In genomic region chr13:114325729-114326128, GRCh38 we compare ENCODE assay signal across 19 cellular contexts. TPM values are rescaled to one million over a fixed set of nuclear protein-coding genes. Genes with fewer than 3 reads are reported as not detected.
A peak's percentile ranks its signal among the peaks of the same experiment; 100 is the strongest.
DNase-seq lines count a peak whose midpoint lies in the region; ATAC-seq and TF ChIP-seq lines count a peak whose summit lies in the region.
"Had no signal": no experiment of that assay in that cellular context is flagged by ENCODE, and none has a peak within 500 bp of the region (broad histone marks: within the 10 kb centered on the region; RNA-seq: fewer than 3 reads in every experiment).

No MANE protein-coding gene starts in this region.

- peak overlapping the region; percentile 1 to 89 (median 86) for H3K27ac Mint-ChIP-seq in CD14-positive monocyte
- peak overlapping the region; percentile 16 for H3K27ac Mint-ChIP-seq in central memory CD8-positive, alpha-beta T cell (ENCODE audit: low read depth)
- H3K27ac Mint-ChIP-seq: mesothelial cell of epicardium, natural killer cell had no signal

- peak overlapping the region in 1 of 2 donors; percentile 69 for H3K4me3 Mint-ChIP-seq in CD14-positive monocyte
- no peak overlapping the region for H3K4me3 Mint-ChIP-seq in central memory CD8-positive, alpha-beta T cell
- H3K4me3 Mint-ChIP-seq: activated naive CD8-positive, alpha-beta T cell; endodermal cell; mesothelial cell of epicardium; natural killer cell; stimulated activated naive B cell treated with anti-CD40 and anti-IgM and Interleukin-4, amounts not matched to agents 10 μg/mL and 1 μg/mL and 100 μg/mL, for 72 hours had no signal

- H3K9me3 Mint-ChIP-seq in CD14-positive monocyte = peaks cover 0 to 3% (median 0%) of the 10 kb centered on the region in 7 donors
- H3K9me3 Mint-ChIP-seq in central memory CD8-positive, alpha-beta T cell = no peaks in the 10 kb centered on the region
- H3K9me3 Mint-ChIP-seq: endodermal cell; mesothelial cell of epicardium; natural killer cell; stimulated activated naive B cell treated with anti-CD40 and anti-IgM and Interleukin-4, amounts not matched to agents 10 μg/mL and 1 μg/mL and 100 μg/mL, for 72 hours had no signal

- CTCF ChIA-PET in RWPE1 (lab: Yijun Ruan, JAX) = no interaction called here

- POLR2A ChIA-PET in RWPE1 (lab: Yijun Ruan, JAX; ENCODE audit: low non-redundant PET) = no interaction called here

- H3K27ac ChIP-seq in RWPE1 = no peak overlapping the region
- H3K27ac ChIP-seq: body of pancreas, SJCRH30, thoracic aorta, VCaP had no signal

- H3K4me1 Mint-ChIP-seq in CD14-positive monocyte = peaks cover 27% of the 10 kb centered on the region
- peaks cover 14% of the 10 kb centered on the region for H3K4me1 Mint-ChIP-seq in central memory CD8-positive, alpha-beta T cell

- TF ChIP-seq CTCF in CD14-positive monocyte (IDR thresholded peaks at IDR 0.05) (no peak), RWPE1 (conservative IDR thresholded peaks at IDR 0.05; ENCODE audit: low read depth) (no peak)

- ATAC-seq in central memory CD8-positive, alpha-beta T cell (replicated peaks; ENCODE audit: extremely low read depth, poor library complexity, severe bottlenecking) = no peak
- ATAC-seq in HG03565 (IDR thresholded peaks at IDR 0.05; ENCODE audit: unreplicated experiment) = no peak
- ATAC-seq: body of pancreas; left colon; natural killer cell; stimulated activated naive B cell treated with anti-CD40 and anti-IgM and Interleukin-4, amounts not matched to agents 10 μg/mL and 1 μg/mL and 100 μg/mL, for 72 hours had no signal

- H3K27me3 Mint-ChIP-seq in CD14-positive monocyte (ENCODE audit: low read depth in 3 of 3) = peaks cover 0 to 3% (median 0%) of the 10 kb centered on the region in 3 donors
- no peaks in the 10 kb centered on the region for H3K27me3 Mint-ChIP-seq in central memory CD8-positive, alpha-beta T cell
- H3K27me3 Mint-ChIP-seq: activated naive CD8-positive, alpha-beta T cell; stimulated activated naive B cell treated with anti-CD40 and anti-IgM and Interleukin-4, amounts not matched to agents 10 μg/mL and 1 μg/mL and 100 μg/mL, for 72 hours had no signal

- DNase-seq in AML-193 (lab: John Stamatoyannopoulos, UW) = peak; percentile 50 to 71
- DNase-seq in CD14-positive monocyte (ENCODE audit: low spot score) = no peak
- peak; percentile 15 for DNase-seq in NOMO-1 treated with dmso at 0.1 percent for 144 hours (lab: John Stamatoyannopoulos, UW; ENCODE audit: unreplicated experiment)
- DNase-seq in central memory CD8-positive, alpha-beta T cell (ENCODE audit: low spot score in 2 of 2) = no peak
- no peak for DNase-seq in RWPE1 (ENCODE audit: low spot score)
- DNase-seq in GM19238 (ENCODE audit: insufficient read length, low spot score) = no peak
- DNase-seq: activated T-cell treated with anti-CD3 and anti-CD28 coated beads for 4 hours; body of pancreas; endodermal cell; left colon; natural killer cell; NCI-H1694; SJCRH30; stimulated activated naive B cell treated with anti-CD40 and anti-IgM and Interleukin-4, amounts not matched to agents 10 μg/mL and 1 μg/mL and 100 μg/mL, for 72 hours had no signal

- intact Hi-C loops in CD14-positive monocyte (cut with micrococcal nuclease) = no loop called here

- peaks cover 50 to 63% of the 10 kb centered on the region in 2 donors for H3K36me3 Mint-ChIP-seq in CD14-positive monocyte
- peaks cover 36% of the 10 kb centered on the region for H3K36me3 Mint-ChIP-seq in central memory CD8-positive, alpha-beta T cell (ENCODE audit: insufficient read depth)

RNA-seq across cellular contexts. Expression of gene CHAMP1, which starts 11.4 kb away (rescaled TPM):
- polyA plus RNA-seq in CD14-positive monocyte = 10 to 100 TPM in 1 of 2 donors, 1 to 10 TPM in 1; 8.9 to 12.9 TPM

RNA-seq across cellular contexts. Expression of gene UPF3A, which starts 44.3 kb away (rescaled TPM):
- 1 to 10 TPM; 6.1 to 7.0 TPM for polyA plus RNA-seq in CD14-positive monocyte

Comparison
In these comparisons a context has a peak if more than half of its experiments do, and no peak if none do; other contexts are left out.
1. DNase-seq: peak in AML-193 (2 of 2) and NOMO-1 treated with dmso at 0.1 percent for 144 hours (single experiment); none in CD14-positive monocyte (single experiment), central memory CD8-positive, alpha-beta T cell (0 of 2), RWPE1 (single experiment) and GM19238 (single experiment).